Comparison of ENCODE assay signal across 8 cellular contexts in genomic region chr7:43439631-43440401, GRCh38.
A peak's percentile ranks its signal among the peaks of the same experiment; 100 is the strongest.
DNase-seq lines count a peak whose midpoint lies in the region; ATAC-seq, FAIRE-seq and TF ChIP-seq lines count a peak whose summit lies in the region.

No MANE protein-coding gene starts in this region.

- H2BK15ac ChIP-seq in neuronal stem cell (ENCODE audit: low read length), result no peak overlapping the region

- no peak overlapping the region for H2BK120ac ChIP-seq in neuronal stem cell (ENCODE audit: low read depth, low read length)

- no peaks in the 10 kb centered on the region for H3K36me3 Mint-ChIP-seq in activated CD4-positive, alpha-beta memory T cell treated with anti-CD3 and anti-CD28 coated beads, Interleukin-2, amount 10 ng/mL, durations not matched to agents 7 days and 5 days (ENCODE audit: low read depth)

- H2BK12ac ChIP-seq in neuronal stem cell (ENCODE audit: low read length), result no peak overlapping the region

- H4K8ac ChIP-seq in neuronal stem cell (ENCODE audit: low read depth, low read length), result no peak overlapping the region

- no peaks in the 10 kb centered on the region for H3K36me3 ChIP-seq in neuronal stem cell (replicated peaks in 1 of 2; ENCODE audit: control insufficient read depth in 2 of 2, insufficient read depth in 2 of 2, low read length in 2 of 2)

- H3K27me3 ChIP-seq in neuronal stem cell (ENCODE audit: control insufficient read depth in 3 of 3, insufficient read depth in 3 of 3, low read depth in 1 of 3, low read length in 3 of 3), result no peaks in the 10 kb centered on the region

- peaks cover 6% of the 10 kb centered on the region for H3K27me3 Mint-ChIP-seq in activated CD4-positive, alpha-beta memory T cell treated with anti-CD3 and anti-CD28 coated beads, Interleukin-2, amount 10 ng/mL, durations not matched to agents 7 days and 5 days

- WGBS in neuronal stem cell (ENCODE audit: extremely low coverage in 2 of 2, insufficient read length in 2 of 2, insufficient replicate concordance in 1 of 2), 2 donors, result no CpG with 5 or more reads among the region's 15 CpGs

- H3K9me3 ChIP-seq in neuronal stem cell (replicated peaks in 1 of 2; ENCODE audit: control insufficient read depth in 2 of 2, insufficient read depth in 1 of 2, low read depth in 1 of 2, low read length in 2 of 2), result no peaks in the 10 kb centered on the region

- CTCF ChIA-PET in activated CD4-positive, alpha-beta memory T cell treated with anti-CD3 and anti-CD28 coated beads, Interleukin-2, amount 10 ng/mL, durations not matched to agents 7 days and 5 days (lab: Charles Lee), result interaction anchor here (0.5 to 3.5 kb wide), 24 partner anchors 9 to 505 kb away, joined by 3 to 26 read pairs (median 4); partner anchors contain the start of gene COA1

- no peak overlapping the region for H3K9ac ChIP-seq in neuronal stem cell (ENCODE audit: low read depth, low read length, poor library complexity)

- H3K27ac ChIP-seq in epithelial cell of prostate (no peak overlapping the region), neuronal stem cell (replicated peaks; ENCODE audit: low read length) (no peak overlapping the region)

- ATAC-seq in HG02678 (IDR thresholded peaks at IDR 0.05; ENCODE audit: unreplicated experiment), result peak; percentile 65

- H3K18ac ChIP-seq in neuronal stem cell (ENCODE audit: low read length), result peak overlapping the region; percentile 58

- H3K4me1 ChIP-seq in neuronal stem cell (ENCODE audit: control insufficient read depth in 2 of 2, insufficient read depth in 1 of 2, low read depth in 1 of 2, low read length in 2 of 2), result peaks cover 0 to 5% of the 10 kb centered on the region in 2 donors

- H3K4me3 ChIP-seq in GM12865 (ENCODE audit: low read depth, low read length) (no peak overlapping the region), neuronal stem cell (ENCODE audit: low read length in 2 of 2) (no peak overlapping the region)

- H3K4me1 Mint-ChIP-seq in activated CD4-positive, alpha-beta memory T cell treated with anti-CD3 and anti-CD28 coated beads, Interleukin-2, amount 10 ng/mL, durations not matched to agents 7 days and 5 days, result no peaks in the 10 kb centered on the region

- peak; percentile 93 for FAIRE-seq in urothelium cell line (lab: Jason Lieb, UNC)

- no peak overlapping the region for H3K4ac ChIP-seq in neuronal stem cell (ENCODE audit: low read length)

- no peaks in the 10 kb centered on the region for H3K79me1 ChIP-seq in neuronal stem cell (ENCODE audit: low read depth, low read length)

- H2AFZ ChIP-seq in neuronal stem cell (ENCODE audit: low read length), result peak overlapping the region; percentile 30

- no peak overlapping the region for H2AK5ac ChIP-seq in neuronal stem cell (ENCODE audit: low read depth, low read length)

- H3K4me2 ChIP-seq in neuronal stem cell (ENCODE audit: insufficient read depth, low read length, poor library complexity, severe bottlenecking), result no peak overlapping the region

- H4K91ac ChIP-seq in neuronal stem cell (ENCODE audit: low read depth, low read length, poor library complexity), result peak overlapping the region; percentile 73

- H2BK5ac ChIP-seq in neuronal stem cell (ENCODE audit: low read length), result no peak overlapping the region

- POLR2A ChIA-PET in activated CD4-positive, alpha-beta memory T cell treated with anti-CD3 and anti-CD28 coated beads, Interleukin-2, amount 10 ng/mL, durations not matched to agents 7 days and 5 days (lab: Charles Lee), result interaction anchor here (1.2 kb wide), 1 partner anchor 290 kb away, joined by 3 read pairs; the partner anchor contains the start of gene COA1

- peak; percentile 92 for TF ChIP-seq CTCF in GM12865 (IDR thresholded peaks at IDR 0.05; ENCODE audit: insufficient read depth, low read depth, low read length, missing control alignments)

- no peak overlapping the region for H3K27ac Mint-ChIP-seq in activated CD4-positive, alpha-beta memory T cell treated with anti-CD3 and anti-CD28 coated beads, Interleukin-2, amount 10 ng/mL, durations not matched to agents 7 days and 5 days

- H3K14ac ChIP-seq in neuronal stem cell (ENCODE audit: low read length), result no peak overlapping the region

- DNase-seq in GM12865 (ENCODE audit: low read depth) (peak; percentile 80), NCI-H748 (lab: John Stamatoyannopoulos, UW; ENCODE audit: unreplicated experiment) (peak; percentile 61), epithelial cell of prostate (ENCODE audit: low read depth, low spot score) (peak; percentile 12), neuronal stem cell (ENCODE audit: low spot score) (peak; percentile 44), urothelium cell line (ENCODE audit: low spot score) (peak; percentile 84), NCI-H128 (lab: John Stamatoyannopoulos, UW; ENCODE audit: unreplicated experiment) (no peak)
- DNase-seq in activated CD4-positive, alpha-beta memory T cell treated with anti-CD3 and anti-CD28 coated beads, Interleukin-2, amount 10 ng/mL, durations not matched to agents 7 days and 5 days, result peak; percentile 60

- H3K9me3 Mint-ChIP-seq in activated CD4-positive, alpha-beta memory T cell treated with anti-CD3 and anti-CD28 coated beads, Interleukin-2, amount 10 ng/mL, durations not matched to agents 7 days and 5 days, result no peaks in the 10 kb centered on the region

- H3K23ac ChIP-seq in neuronal stem cell (ENCODE audit: low read depth, low read length, poor library complexity), result no peak overlapping the region

- no peak overlapping the region for H3K4me3 Mint-ChIP-seq in activated CD4-positive, alpha-beta memory T cell treated with anti-CD3 and anti-CD28 coated beads, Interleukin-2, amount 10 ng/mL, durations not matched to agents 7 days and 5 days
